9 cellular contexts compared by ENCODE assay signal in genomic region chr14:29724991-29725390, GRCh38.
DNase-seq lines count a peak whose midpoint lies in the region; ATAC-seq lines count a peak whose summit lies in the region.
"Had no signal": no experiment of that assay in that cellular context is flagged by ENCODE, and none has a peak within 500 bp of the region (broad histone marks: within the 10 kb centered on the region; RNA-seq: fewer than 3 reads in every experiment).

No MANE protein-coding gene starts in this region.

- no peaks in the 10 kb centered on the region for H3K9me3 ChIP-seq in MG63

- H3K27me3 ChIP-seq in MG63: no peaks in the 10 kb centered on the region

- no peaks in the 10 kb centered on the region for H3K36me3 ChIP-seq in MG63

- DNase-seq in DMS 273 treated with DMSO at 0.1 percent for 48 hours (lab: John Stamatoyannopoulos, UW) (peak; percentile 35), MG63 (peak; percentile 4), amniotic epithelial cell (ENCODE audit: low read depth) (peak; percentile 92), left lobe of liver (ENCODE audit: low spot score) (no peak), cortex of kidney (lab: John Stamatoyannopoulos, UW) (no peak), RPMI8226 (no peak), nucleus accumbens (lab: John Stamatoyannopoulos, UW) (no peak)
- DNase-seq in activated T-cell treated with anti-CD3 and anti-CD28 coated beads, Interleukin-2, amount 50 U/mL, for 48 hours: no peak
- DNase-seq: NCI-H524 had no signal

- H3K4me3 ChIP-seq in MG63: no peak overlapping the region

- ATAC-seq in left lobe of liver: peak; percentile 31

Comparison
In these comparisons a context has a peak if more than half of its experiments do, and no peak if none do; other contexts are left out.
1. DNase-seq: peak in DMS 273 treated with DMSO at 0.1 percent for 48 hours (single experiment), MG63 (single experiment) and amniotic epithelial cell (single experiment); none in left lobe of liver (single experiment), cortex of kidney (single experiment), activated T-cell treated with anti-CD3 and anti-CD28 coated beads, Interleukin-2, amount 50 U/mL, for 48 hours (0 of 2), RPMI8226 (single experiment) and nucleus accumbens (0 of 56).